1 cellular context compared by ENCODE assay signal in genomic region chr14:23639891-23640523, GRCh38.
TF ChIP-seq lines count a peak whose summit lies in the region.

No MANE protein-coding gene starts in this region.

TF ChIP-seq in GM23338, 12 proteins besides CTCF, POLR2A, EP300 and RAD21 (continued from another document):
- TF ChIP-seq REST (IDR thresholded peaks at IDR 0.05; ENCODE audit: unreplicated experiment) = no peak
- no peak for TF ChIP-seq EZH2phosphoT487 (IDR thresholded peaks at IDR 0.05; ENCODE audit: unreplicated experiment)
- no peak for TF ChIP-seq ZNF462 (CRISPR knock-in tag; IDR thresholded peaks at IDR 0.05)
- no peak for TF ChIP-seq JUNB (IDR thresholded peaks at IDR 0.05; ENCODE audit: unreplicated experiment)
- no peak for TF ChIP-seq ZNF331 (CRISPR knock-in tag; IDR thresholded peaks at IDR 0.05; ENCODE audit: low read depth)
- TF ChIP-seq EZH2 (IDR thresholded peaks at IDR 0.05; ENCODE audit: low read depth, unreplicated experiment) = no peak
- no peak for TF ChIP-seq CREB1 (CRISPR knock-in tag; IDR thresholded peaks at IDR 0.05; ENCODE audit: low read depth)
- no peak for TF ChIP-seq NANOG (IDR thresholded peaks at IDR 0.05; ENCODE audit: borderline replicate concordance)
- TF ChIP-seq ZNF114 (CRISPR knock-in tag; IDR thresholded peaks at IDR 0.05) = no peak
- TF ChIP-seq STAT1 (IDR thresholded peaks at IDR 0.05; ENCODE audit: unreplicated experiment) = no peak
- no peak for TF ChIP-seq POLR2AphosphoS5 (IDR thresholded peaks at IDR 0.05; ENCODE audit: low read depth)
TF ChIP-seq in GM23338: peak in this region for 0.
